In genomic region chr5:109690456-109691247, GRCh38 we compare ENCODE assay signal across 1 cellular context.
TF ChIP-seq lines count a peak whose summit lies in the region.

No MANE protein-coding gene starts in this region.

TF ChIP-seq in K562, 482 proteins besides CTCF, POLR2A, EP300 and RAD21 (continued from another document and continues in another):
- TF ChIP-seq RREB1 (CRISPR knock-in tag; IDR thresholded peaks at IDR 0.05) (no peak), TCFL5 (CRISPR knock-in tag; conservative IDR thresholded peaks at IDR 0.05) (no peak), ZNF436 (CRISPR knock-in tag; IDR thresholded peaks at IDR 0.05) (no peak), KLF1 (tag; IDR thresholded peaks at IDR 0.05) (no peak), HCFC1 (IDR thresholded peaks at IDR 0.05; ENCODE audit: low read depth, low read length) (no peak), ZNF239 (CRISPR knock-in tag; IDR thresholded peaks at IDR 0.05) (no peak), HES1 (IDR thresholded peaks at IDR 0.05; ENCODE audit: low read depth) (no peak), GTF3C2 (IDR thresholded peaks at IDR 0.05; ENCODE audit: borderline replicate concordance, extremely low read depth, insufficient read length) (no peak), CHD4 (IDR thresholded peaks at IDR 0.05; ENCODE audit: insufficient read depth, insufficient replicate concordance, low read depth, low read length, poor library complexity, severe bottlenecking) (no peak), ZBTB11 (CRISPR knock-in tag; IDR thresholded peaks at IDR 0.05) (peak in 1 of 3 experiments; percentile 55; a peak in 2 of 6 replicates), SIN3B (IDR thresholded peaks at IDR 0.05; ENCODE audit: low read depth) (no peak), GMEB1 (CRISPR knock-in tag; IDR thresholded peaks at IDR 0.05) (no peak), DPF2 (IDR thresholded peaks at IDR 0.05) (no peak), REST (CRISPR knock-in tag; IDR thresholded peaks at IDR 0.05; ENCODE audit: low read depth) (no peak), PKNOX1 (IDR thresholded peaks at IDR 0.05) (no peak; the same call in 1 of the 2 replicates), ZNF785 (CRISPR knock-in tag; IDR thresholded peaks at IDR 0.05) (no peak), ZNF77 (CRISPR knock-in tag; IDR thresholded peaks at IDR 0.05) (no peak), CREBBP (IDR thresholded peaks at IDR 0.05; ENCODE audit: low read depth, low read length) (no peak), ZNF277 (CRISPR knock-in tag; IDR thresholded peaks at IDR 0.05; ENCODE audit: borderline replicate concordance) (no peak), HEY1 (CRISPR knock-in tag; IDR thresholded peaks at IDR 0.05; ENCODE audit: borderline replicate concordance) (no peak), ZNF324 (CRISPR knock-in tag; IDR thresholded peaks at IDR 0.05) (no peak), SAP30 (IDR thresholded peaks at IDR 0.05; ENCODE audit: borderline replicate concordance, insufficient read depth, low read depth, low read length, poor library complexity, severe bottlenecking) (peak; percentile 23), ZNF639 (CRISPR knock-in tag; conservative IDR thresholded peaks at IDR 0.05 in 1 of 2, IDR thresholded peaks at IDR 0.05 in 1 of 2) (no peak), BRD9 (IDR thresholded peaks at IDR 0.05; ENCODE audit: low read depth, partially characterized antibody) (peak; percentile 55), SRSF1 (IDR thresholded peaks at IDR 0.05; ENCODE audit: low read depth, low read length) (no peak), FOXJ2 (tag; IDR thresholded peaks at IDR 0.05) (no peak), ILF3 (IDR thresholded peaks at IDR 0.05; ENCODE audit: borderline replicate concordance) (no peak), PML (IDR thresholded peaks at IDR 0.05; ENCODE audit: low read length) (no peak), KDM2B (CRISPR knock-in tag; IDR thresholded peaks at IDR 0.05) (no peak), JUND (IDR thresholded peaks at IDR 0.05; ENCODE audit: borderline replicate concordance, low read depth, low read length) (peak; percentile 45; the same call in 1 of the 2 replicates), JUND (tag; IDR thresholded peaks at IDR 0.05; ENCODE audit: borderline replicate concordance, low read depth, low read length) (no peak; the same call in 2 of the 3 replicates), NR3C1 (CRISPR knock-in tag; IDR thresholded peaks at IDR 0.05) (no peak), SMARCC2 (IDR thresholded peaks at IDR 0.05; ENCODE audit: low read depth) (no peak), ZNF507 (tag; conservative IDR thresholded peaks at IDR 0.05) (no peak), KLF10 (CRISPR knock-in tag; IDR thresholded peaks at IDR 0.05) (no peak)
